3 cellular contexts compared by ENCODE assay signal in the genomic region with DNA sequence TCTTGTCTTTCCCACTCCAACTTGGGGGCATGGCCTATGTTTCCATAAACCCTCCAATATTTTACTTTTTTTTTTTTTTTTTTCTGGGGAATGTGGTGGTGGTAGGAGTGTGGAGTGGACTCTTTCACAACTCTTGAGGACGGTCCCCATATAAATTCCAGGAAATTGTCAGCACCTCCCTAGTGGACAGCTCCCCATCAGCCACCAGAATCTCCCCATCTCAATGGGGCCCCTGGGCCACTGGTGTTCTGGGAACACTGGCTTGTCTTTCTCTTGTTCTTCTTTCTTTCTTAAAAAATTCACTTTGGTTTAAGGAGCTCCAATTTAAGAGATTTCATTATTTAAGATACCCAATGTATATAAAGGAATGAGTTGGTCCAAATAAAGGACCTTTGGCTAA.
A peak's percentile ranks its signal among the peaks of the same experiment; 100 is the strongest.
TF ChIP-seq lines count a peak whose summit lies in the region.

No MANE protein-coding gene starts in this region.

TF ChIP-seq in A549, 52 proteins besides CTCF, POLR2A, EP300 and RAD21:
- TF ChIP-seq, protein P1, sequence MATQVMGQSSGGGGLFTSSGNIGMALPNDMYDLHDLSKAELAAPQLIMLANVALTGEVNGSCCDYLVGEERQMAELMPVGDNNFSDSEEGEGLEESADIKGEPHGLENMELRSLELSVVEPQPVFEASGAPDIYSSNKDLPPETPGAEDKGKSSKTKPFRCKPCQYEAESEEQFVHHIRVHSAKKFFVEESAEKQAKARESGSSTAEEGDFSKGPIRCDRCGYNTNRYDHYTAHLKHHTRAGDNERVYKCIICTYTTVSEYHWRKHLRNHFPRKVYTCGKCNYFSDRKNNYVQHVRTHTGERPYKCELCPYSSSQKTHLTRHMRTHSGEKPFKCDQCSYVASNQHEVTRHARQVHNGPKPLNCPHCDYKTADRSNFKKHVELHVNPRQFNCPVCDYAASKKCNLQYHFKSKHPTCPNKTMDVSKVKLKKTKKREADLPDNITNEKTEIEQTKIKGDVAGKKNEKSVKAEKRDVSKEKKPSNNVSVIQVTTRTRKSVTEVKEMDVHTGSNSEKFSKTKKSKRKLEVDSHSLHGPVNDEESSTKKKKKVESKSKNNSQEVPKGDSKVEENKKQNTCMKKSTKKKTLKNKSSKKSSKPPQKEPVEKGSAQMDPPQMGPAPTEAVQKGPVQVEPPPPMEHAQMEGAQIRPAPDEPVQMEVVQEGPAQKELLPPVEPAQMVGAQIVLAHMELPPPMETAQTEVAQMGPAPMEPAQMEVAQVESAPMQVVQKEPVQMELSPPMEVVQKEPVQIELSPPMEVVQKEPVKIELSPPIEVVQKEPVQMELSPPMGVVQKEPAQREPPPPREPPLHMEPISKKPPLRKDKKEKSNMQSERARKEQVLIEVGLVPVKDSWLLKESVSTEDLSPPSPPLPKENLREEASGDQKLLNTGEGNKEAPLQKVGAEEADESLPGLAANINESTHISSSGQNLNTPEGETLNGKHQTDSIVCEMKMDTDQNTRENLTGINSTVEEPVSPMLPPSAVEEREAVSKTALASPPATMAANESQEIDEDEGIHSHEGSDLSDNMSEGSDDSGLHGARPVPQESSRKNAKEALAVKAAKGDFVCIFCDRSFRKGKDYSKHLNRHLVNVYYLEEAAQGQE (IDR thresholded peaks at IDR 0.05) = peak; percentile 95
- TF ChIP-seq ZNF302 (CRISPR knock-in tag; IDR thresholded peaks at IDR 0.05) = no peak
- TF ChIP-seq HOXB5 (CRISPR knock-in tag; IDR thresholded peaks at IDR 0.05) = 0 out of 2 replicates have a peak, but pooled peaks have one; percentile 35
- TF ChIP-seq EHMT2 (IDR thresholded peaks at IDR 0.05; ENCODE audit: low read depth) = peak; percentile 92
- 0 out of 2 replicates have a peak, but pooled peaks have one; percentile 28 for TF ChIP-seq HOXB13 (CRISPR knock-in tag; IDR thresholded peaks at IDR 0.05; ENCODE audit: low read depth)
TF ChIP-seq in A549: peak in this region for 4.

TF ChIP-seq in GM12878, 131 proteins besides CTCF, POLR2A, EP300 and RAD21:
- TF ChIP-seq, protein P1 (IDR thresholded peaks at IDR 0.05; ENCODE audit: low read depth, low read length) = peak; percentile 81
- TF ChIP-seq, protein P2, sequence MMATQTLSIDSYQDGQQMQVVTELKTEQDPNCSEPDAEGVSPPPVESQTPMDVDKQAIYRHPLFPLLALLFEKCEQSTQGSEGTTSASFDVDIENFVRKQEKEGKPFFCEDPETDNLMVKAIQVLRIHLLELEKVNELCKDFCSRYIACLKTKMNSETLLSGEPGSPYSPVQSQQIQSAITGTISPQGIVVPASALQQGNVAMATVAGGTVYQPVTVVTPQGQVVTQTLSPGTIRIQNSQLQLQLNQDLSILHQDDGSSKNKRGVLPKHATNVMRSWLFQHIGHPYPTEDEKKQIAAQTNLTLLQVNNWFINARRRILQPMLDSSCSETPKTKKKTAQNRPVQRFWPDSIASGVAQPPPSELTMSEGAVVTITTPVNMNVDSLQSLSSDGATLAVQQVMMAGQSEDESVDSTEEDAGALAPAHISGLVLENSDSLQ (IDR thresholded peaks at IDR 0.05) = no peak
- TF ChIP-seq EGR1 (IDR thresholded peaks at IDR 0.05; ENCODE audit: borderline replicate concordance in 1 of 2, low read depth in 2 of 2, low read length in 2 of 2) = no peak

TF ChIP-seq in HepG2, 621 proteins besides CTCF, POLR2A, EP300 and RAD21:
- TF ChIP-seq, protein P1 (IDR thresholded peaks at IDR 0.05; ENCODE audit: borderline replicate concordance in 1 of 2, low read depth in 1 of 2, low read length in 2 of 2) = peak; percentile 68 to 95
- TF ChIP-seq ZNF644 (CRISPR knock-in tag; IDR thresholded peaks at IDR 0.05; ENCODE audit: low read depth) (0 out of 2 replicates have a peak, but pooled peaks have one; percentile 47), ZNF598 (CRISPR knock-in tag; IDR thresholded peaks at IDR 0.05; ENCODE audit: borderline replicate concordance) (no peak), RXRB (CRISPR knock-in tag; IDR thresholded peaks at IDR 0.05; ENCODE audit: borderline replicate concordance) (0 out of 2 replicates have a peak, but pooled peaks have one; percentile 13), EHMT2 (IDR thresholded peaks at IDR 0.05; ENCODE audit: borderline replicate concordance, low read depth, low read length) (peak; percentile 90; the same call in 1 of the 2 replicates), SMARCC2 (IDR thresholded peaks at IDR 0.05) (no peak), MIER2 (CRISPR knock-in tag; IDR thresholded peaks at IDR 0.05) (peak; percentile 96)
- TF ChIP-seq, protein P3, sequence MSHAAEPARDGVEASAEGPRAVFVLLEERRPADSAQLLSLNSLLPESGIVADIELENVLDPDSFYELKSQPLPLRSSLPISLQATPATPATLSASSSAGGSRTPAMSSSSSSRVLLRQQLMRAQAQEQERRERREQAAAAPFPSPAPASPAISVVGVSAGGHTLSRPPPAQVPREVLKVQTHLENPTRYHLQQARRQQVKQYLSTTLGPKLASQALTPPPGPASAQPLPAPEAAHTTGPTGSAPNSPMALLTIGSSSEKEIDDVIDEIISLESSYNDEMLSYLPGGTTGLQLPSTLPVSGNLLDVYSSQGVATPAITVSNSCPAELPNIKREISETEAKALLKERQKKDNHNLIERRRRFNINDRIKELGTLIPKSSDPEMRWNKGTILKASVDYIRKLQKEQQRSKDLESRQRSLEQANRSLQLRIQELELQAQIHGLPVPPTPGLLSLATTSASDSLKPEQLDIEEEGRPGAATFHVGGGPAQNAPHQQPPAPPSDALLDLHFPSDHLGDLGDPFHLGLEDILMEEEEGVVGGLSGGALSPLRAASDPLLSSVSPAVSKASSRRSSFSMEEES (CRISPR knock-in tag; IDR thresholded peaks at IDR 0.05) = 0 out of 2 replicates have a peak, but pooled peaks have one; percentile 22
- TF ChIP-seq, protein P4, sequence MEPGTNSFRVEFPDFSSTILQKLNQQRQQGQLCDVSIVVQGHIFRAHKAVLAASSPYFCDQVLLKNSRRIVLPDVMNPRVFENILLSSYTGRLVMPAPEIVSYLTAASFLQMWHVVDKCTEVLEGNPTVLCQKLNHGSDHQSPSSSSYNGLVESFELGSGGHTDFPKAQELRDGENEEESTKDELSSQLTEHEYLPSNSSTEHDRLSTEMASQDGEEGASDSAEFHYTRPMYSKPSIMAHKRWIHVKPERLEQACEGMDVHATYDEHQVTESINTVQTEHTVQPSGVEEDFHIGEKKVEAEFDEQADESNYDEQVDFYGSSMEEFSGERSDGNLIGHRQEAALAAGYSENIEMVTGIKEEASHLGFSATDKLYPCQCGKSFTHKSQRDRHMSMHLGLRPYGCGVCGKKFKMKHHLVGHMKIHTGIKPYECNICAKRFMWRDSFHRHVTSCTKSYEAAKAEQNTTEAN (CRISPR knock-in tag; conservative IDR thresholded peaks at IDR 0.05) = 0 out of 2 replicates have a peak, but pooled peaks have one; percentile 33
- TF ChIP-seq, protein P5, sequence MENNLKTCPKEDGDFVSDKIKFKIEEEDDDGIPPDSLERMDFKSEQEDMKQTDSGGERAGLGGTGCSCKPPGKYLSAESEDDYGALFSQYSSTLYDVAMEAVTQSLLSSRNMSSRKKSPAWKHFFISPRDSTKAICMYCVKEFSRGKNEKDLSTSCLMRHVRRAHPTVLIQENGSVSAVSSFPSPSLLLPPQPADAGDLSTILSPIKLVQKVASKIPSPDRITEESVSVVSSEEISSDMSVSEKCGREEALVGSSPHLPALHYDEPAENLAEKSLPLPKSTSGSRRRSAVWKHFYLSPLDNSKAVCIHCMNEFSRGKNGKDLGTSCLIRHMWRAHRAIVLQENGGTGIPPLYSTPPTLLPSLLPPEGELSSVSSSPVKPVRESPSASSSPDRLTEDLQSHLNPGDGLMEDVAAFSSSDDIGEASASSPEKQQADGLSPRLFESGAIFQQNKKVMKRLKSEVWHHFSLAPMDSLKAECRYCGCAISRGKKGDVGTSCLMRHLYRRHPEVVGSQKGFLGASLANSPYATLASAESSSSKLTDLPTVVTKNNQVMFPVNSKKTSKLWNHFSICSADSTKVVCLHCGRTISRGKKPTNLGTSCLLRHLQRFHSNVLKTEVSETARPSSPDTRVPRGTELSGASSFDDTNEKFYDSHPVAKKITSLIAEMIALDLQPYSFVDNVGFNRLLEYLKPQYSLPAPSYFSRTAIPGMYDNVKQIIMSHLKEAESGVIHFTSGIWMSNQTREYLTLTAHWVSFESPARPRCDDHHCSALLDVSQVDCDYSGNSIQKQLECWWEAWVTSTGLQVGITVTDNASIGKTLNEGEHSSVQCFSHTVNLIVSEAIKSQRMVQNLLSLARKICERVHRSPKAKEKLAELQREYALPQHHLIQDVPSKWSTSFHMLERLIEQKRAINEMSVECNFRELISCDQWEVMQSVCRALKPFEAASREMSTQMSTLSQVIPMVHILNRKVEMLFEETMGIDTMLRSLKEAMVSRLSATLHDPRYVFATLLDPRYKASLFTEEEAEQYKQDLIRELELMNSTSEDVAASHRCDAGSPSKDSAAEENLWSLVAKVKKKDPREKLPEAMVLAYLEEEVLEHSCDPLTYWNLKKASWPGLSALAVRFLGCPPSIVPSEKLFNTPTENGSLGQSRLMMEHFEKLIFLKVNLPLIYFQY (CRISPR knock-in tag; IDR thresholded peaks at IDR 0.05; ENCODE audit: borderline replicate concordance) = peak; percentile 27; the same call in 1 of the 2 replicates
